Comparison of ENCODE assay signal across 20 cellular contexts in the genomic region with DNA sequence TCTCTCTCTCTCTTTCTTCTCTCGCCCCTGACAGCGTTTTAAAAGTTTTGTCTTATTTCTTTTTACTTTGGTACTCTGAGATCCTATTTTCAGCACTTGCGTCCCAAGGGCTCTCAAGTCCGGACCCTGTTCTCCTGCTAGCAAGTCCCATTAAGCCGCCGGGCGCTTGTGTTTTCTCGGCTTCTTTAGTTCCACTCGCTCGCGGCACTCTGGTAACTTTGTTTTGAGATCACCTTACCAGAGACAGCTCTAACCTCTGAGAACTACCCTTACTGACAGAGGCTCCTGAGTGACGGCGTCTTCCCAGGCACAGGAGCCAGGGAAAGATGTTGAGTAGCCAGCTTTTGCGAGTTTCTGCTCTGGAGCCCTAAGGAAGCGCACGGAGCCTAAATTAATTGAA. TPM values are rescaled to one million over a fixed set of nuclear protein-coding genes. Genes with fewer than 3 reads are reported as not detected.
A peak's percentile ranks its signal among the peaks of the same experiment; 100 is the strongest.
DNase-seq lines count a peak whose midpoint lies in the region; ATAC-seq and TF ChIP-seq lines count a peak whose summit lies in the region.
"Had no signal": no experiment of that assay in that cellular context is flagged by ENCODE, and none has a peak within 500 bp of the region (broad histone marks: within the 10 kb centered on the region; RNA-seq: fewer than 3 reads in every experiment).

No MANE protein-coding gene starts in this region.

- H3K18ac ChIP-seq in mesendoderm (ENCODE audit: low read length): no peak overlapping the region

- no peaks in the 10 kb centered on the region for H4K20me1 ChIP-seq in fibroblast of lung (ENCODE audit: control insufficient read depth, extremely low read depth, insufficient read depth, low read length)

- H3K9me3 Mint-ChIP-seq in T-cell (no peaks in the 10 kb centered on the region), natural killer cell (peaks cover 0 to 4% of the 10 kb centered on the region in 2 donors)

- no peak overlapping the region for H3K9ac ChIP-seq in fibroblast of lung (ENCODE audit: insufficient read depth, low read length)
- H3K9ac ChIP-seq in mesendoderm (ENCODE audit: low read length): peak overlapping the region; percentile 32

- no peak overlapping the region for H2BK15ac ChIP-seq in mesendoderm (replicated peaks; ENCODE audit: low read depth)

- H3K4me2 ChIP-seq in fibroblast of lung (ENCODE audit: extremely low read depth, insufficient read depth, low read length) (peak overlapping the region; percentile 40), mesendoderm (ENCODE audit: low read length) (peak overlapping the region; percentile 32)

- POLR2A ChIA-PET in T-cell (lab: Charles Lee): no interaction called here

- H3K79me1 ChIP-seq in mesendoderm (ENCODE audit: low read length): no peaks in the 10 kb centered on the region

- H3K27me3 ChIP-seq in breast epithelium: peaks cover 0 to 21% of the 10 kb centered on the region in 2 donors
- H3K27me3 ChIP-seq in fibroblast of lung (ENCODE audit: control insufficient read depth, insufficient read depth, low read length): no peaks in the 10 kb centered on the region
- H3K27me3 ChIP-seq in mesendoderm (ENCODE audit: insufficient read depth, low read length, poor library complexity): peaks cover 2% of the 10 kb centered on the region
- peaks cover 6% of the 10 kb centered on the region for H3K27me3 ChIP-seq in thyroid gland

- H3K27me3 Mint-ChIP-seq in T-cell (peaks cover 27 to 36% of the 10 kb centered on the region in 2 donors), natural killer cell (ENCODE audit: low read depth in 2 of 2) (peaks cover 21 to 34% of the 10 kb centered on the region in 2 donors)

- H2AK5ac ChIP-seq in mesendoderm (ENCODE audit: low read length): no peak overlapping the region

- H3K4me1 ChIP-seq in breast epithelium (no peaks in the 10 kb centered on the region), fibroblast of lung (ENCODE audit: control insufficient read depth, extremely low read depth, insufficient read depth, low read length) (no peaks in the 10 kb centered on the region), mesendoderm (ENCODE audit: control insufficient read depth, low read depth, low read length) (peaks cover 5% of the 10 kb centered on the region), thyroid gland (no peaks in the 10 kb centered on the region)
- H3K4me1 ChIP-seq: esophagus muscularis mucosa had no signal

- H3K4me3 Mint-ChIP-seq in T-cell: no peak overlapping the region
- no peak overlapping the region for H3K4me3 Mint-ChIP-seq in natural killer cell

- TF ChIP-seq CTCF in breast epithelium (IDR thresholded peaks at IDR 0.05): no peak
- TF ChIP-seq CTCF in fibroblast of lung (conservative IDR thresholded peaks at IDR 0.05 in 1 of 2, IDR thresholded peaks at IDR 0.05 in 1 of 2; ENCODE audit: low read depth in 1 of 2, low read length in 2 of 2): no peak
- TF ChIP-seq CTCF in thyroid gland (IDR thresholded peaks at IDR 0.05): no peak
- TF ChIP-seq CTCF in natural killer cell (IDR thresholded peaks at IDR 0.05): no peak

- H2BK5ac ChIP-seq in mesendoderm (ENCODE audit: low read length): no peak overlapping the region

- TF ChIP-seq POLR2A in breast epithelium (IDR thresholded peaks at IDR 0.05) (no peak), thyroid gland (IDR thresholded peaks at IDR 0.05) (no peak)

- H3K36me3 Mint-ChIP-seq in T-cell (no peaks in the 10 kb centered on the region), natural killer cell (peaks cover 13% of the 10 kb centered on the region)

- in situ Hi-C loops in T47D (cut with HindIII; ENCODE audit: low pct_unique_long_range_greater_than_20kb, low sequenced_read_pairs): no loop called here

- H2AFZ ChIP-seq in fibroblast of lung (ENCODE audit: low read length): peak overlapping the region; percentile 59

- H3K56ac ChIP-seq in mesendoderm (ENCODE audit: low read length): peak overlapping the region; percentile 22

- H3K36me3 ChIP-seq in breast epithelium (no peaks in the 10 kb centered on the region), fibroblast of lung (ENCODE audit: control insufficient read depth, insufficient read depth, low read length) (no peaks in the 10 kb centered on the region), mesendoderm (ENCODE audit: control insufficient read depth, insufficient read depth, low read length) (no peaks in the 10 kb centered on the region), thyroid gland (no peaks in the 10 kb centered on the region)
- H3K36me3 ChIP-seq: esophagus muscularis mucosa, WERI-Rb-1 had no signal

- H3K4me3 ChIP-seq in breast epithelium: no peak overlapping the region
- H3K4me3 ChIP-seq in fibroblast of lung (replicated peaks in 1 of 4; ENCODE audit: control extremely low read depth in 1 of 4, insufficient read depth in 1 of 4, low read depth in 3 of 4, low read length in 4 of 4): peak overlapping the region in 2 of 4 experiments; percentile 23 to 32
- H3K4me3 ChIP-seq in mesendoderm (ENCODE audit: low read length): no peak overlapping the region
- peak overlapping the region in 1 of 3 donors; percentile 2 for H3K4me3 ChIP-seq in thyroid gland (replicated peaks in 1 of 3)
- H3K4me3 ChIP-seq: esophagus muscularis mucosa, GM12878, lung had no signal

- H3K4me1 Mint-ChIP-seq in T-cell: peaks cover 0 to 4% (median 0%) of the 10 kb centered on the region in 3 donors
- H3K4me1 Mint-ChIP-seq in natural killer cell: no peaks in the 10 kb centered on the region

- no peak overlapping the region for H3K4ac ChIP-seq in mesendoderm (ENCODE audit: low read depth, low read length)

- H3K9me3 ChIP-seq in breast epithelium (no peaks in the 10 kb centered on the region), fibroblast of lung (ENCODE audit: control insufficient read depth, insufficient read depth, low read depth, low read length) (no peaks in the 10 kb centered on the region), thyroid gland (no peaks in the 10 kb centered on the region)
- H3K9me3 ChIP-seq: esophagus muscularis mucosa had no signal

- H4K5ac ChIP-seq in mesendoderm (ENCODE audit: low read length): no peak overlapping the region

- CTCF ChIA-PET in T-cell (lab: Charles Lee): no interaction called here

- intact Hi-C loops in breast epithelium (cut with DNase I; ENCODE audit: low total_unique reads) (no loop called here), thyroid gland (cut with DNase I) (no loop called here), natural killer cell (cut with micrococcal nuclease) (no loop called here)

- no peak for ATAC-seq in HG03039 (IDR thresholded peaks at IDR 0.05; ENCODE audit: unreplicated experiment)
- ATAC-seq in T-cell (replicated peaks in 1 of 4): no peak
- ATAC-seq in natural killer cell: no peak
- ATAC-seq: GM12878 had no signal

- DNase-seq in T47D (ENCODE audit: low read depth in 1 of 2, low spot score in 1 of 2) (peak; percentile 30 to 40), breast epithelium (ENCODE audit: low spot score in 2 of 2) (no peak), fibroblast of lung (ENCODE audit: low read depth in 2 of 2) (peak; percentile 31 to 43), mesendoderm (peak; percentile 77), thyroid gland (peak; percentile 28 to 42), T-cell (no peak), natural killer cell (no peak)
- DNase-seq: 8988T; activated T-cell treated with anti-CD3 and anti-CD28 coated beads, Interleukin-2, amount 50 U/mL, for 1 hour; NCI-H1694 treated with DMSO at 0.1 percent for 48 hours; NCI-H748 treated with DMSO at 0.1 percent for 48 hours; SIG-M5; WERI-Rb-1 had no signal

- WGBS in mesendoderm (ENCODE audit: extremely low coverage, insufficient coverage, low lambda C conversion rate): no CpG with 5 or more reads among the region's 16 CpGs
- WGBS in thyroid gland, 2 donors: 10 to 11% methylated on average over 16 of the region's 16 CpGs

- no peak overlapping the region for H2BK120ac ChIP-seq in mesendoderm (ENCODE audit: low read depth, low read length)

- H3K23ac ChIP-seq in mesendoderm (ENCODE audit: low read length): no peak overlapping the region

- H3K27ac ChIP-seq in breast epithelium: no peak overlapping the region
- no peak overlapping the region for H3K27ac ChIP-seq in fibroblast of lung (ENCODE audit: insufficient read depth, low read length)
- no peak overlapping the region for H3K27ac ChIP-seq in mesendoderm (ENCODE audit: low read depth, low read length)
- no peak overlapping the region for H3K27ac ChIP-seq in thyroid gland
- H3K27ac ChIP-seq: esophagus muscularis mucosa, WERI-Rb-1 had no signal

- H3K27ac Mint-ChIP-seq in T-cell (no peak overlapping the region), natural killer cell (no peak overlapping the region)

- H3K79me2 ChIP-seq in fibroblast of lung (ENCODE audit: control insufficient read depth, insufficient read depth, low read length) (no peaks in the 10 kb centered on the region), mesendoderm (ENCODE audit: control insufficient read depth, insufficient read depth, low read length) (no peaks in the 10 kb centered on the region)

- peak overlapping the region; percentile 1 for H4K8ac ChIP-seq in mesendoderm (ENCODE audit: low read depth, low read length)

RNA-seq across cellular contexts. Expression of a gene that starts 2.7 kb away (rescaled TPM):
- total RNA-seq in breast epithelium (not detected), fibroblast of lung (not detected in 2 replicates), thyroid gland (not detected), T-cell (not detected), natural killer cell (not detected)
- not detected in 2 replicates for polyA plus RNA-seq in fibroblast of lung
- polyA plus RNA-seq in fibroblast of lung (2012): not detected in 2 replicates
- polyA minus RNA-seq in fibroblast of lung (ENCODE audit: low replicate concordance): not detected in 2 replicates
- polyA plus RNA-seq in mesendoderm (2013, experiment 1 of 2): 0.04 TPM
- polyA plus RNA-seq in mesendoderm (2013, experiment 2 of 2): 0.08 TPM
- total RNA-seq: bronchial epithelial cell, esophagus muscularis mucosa, GM12878, lung, posterior vena cava, temporal lobe had no signal
- polyA plus RNA-seq: GM12878, lung had no signal

RNA-seq across cellular contexts. Expression of a gene that starts 6.6 kb away (rescaled TPM):
- total RNA-seq in breast epithelium: not detected
- total RNA-seq in fibroblast of lung: under 0.01 TPM in 1 of 2 replicates, not detected in the other
- 0.07 TPM in 1 of 2 replicates, not detected in the other for polyA plus RNA-seq in fibroblast of lung
- not detected in 2 replicates for polyA plus RNA-seq in fibroblast of lung (2012)
- polyA minus RNA-seq in fibroblast of lung (ENCODE audit: low replicate concordance): not detected in 2 replicates
- 0.08 TPM for polyA plus RNA-seq in mesendoderm (2013, experiment 1 of 2)
- polyA plus RNA-seq in mesendoderm (2013, experiment 2 of 2): 0.07 TPM
- not detected for total RNA-seq in thyroid gland
- total RNA-seq in T-cell: not detected
- total RNA-seq in natural killer cell: not detected
- total RNA-seq: bronchial epithelial cell, GM12878, lung, posterior vena cava had no signal
- polyA plus RNA-seq: GM12878, lung had no signal

Comparison
In these comparisons a context has a peak if more than half of its experiments do, and no peak if none do; other contexts are left out.
1. DNase-seq: peak in T47D (2 of 2), fibroblast of lung (2 of 2), mesendoderm (single experiment) and thyroid gland (2 of 2); none in breast epithelium (0 of 2), T-cell (0 of 34) and natural killer cell (single experiment).